ENCODE assay signal across 11 cellular contexts in the genomic region with DNA sequence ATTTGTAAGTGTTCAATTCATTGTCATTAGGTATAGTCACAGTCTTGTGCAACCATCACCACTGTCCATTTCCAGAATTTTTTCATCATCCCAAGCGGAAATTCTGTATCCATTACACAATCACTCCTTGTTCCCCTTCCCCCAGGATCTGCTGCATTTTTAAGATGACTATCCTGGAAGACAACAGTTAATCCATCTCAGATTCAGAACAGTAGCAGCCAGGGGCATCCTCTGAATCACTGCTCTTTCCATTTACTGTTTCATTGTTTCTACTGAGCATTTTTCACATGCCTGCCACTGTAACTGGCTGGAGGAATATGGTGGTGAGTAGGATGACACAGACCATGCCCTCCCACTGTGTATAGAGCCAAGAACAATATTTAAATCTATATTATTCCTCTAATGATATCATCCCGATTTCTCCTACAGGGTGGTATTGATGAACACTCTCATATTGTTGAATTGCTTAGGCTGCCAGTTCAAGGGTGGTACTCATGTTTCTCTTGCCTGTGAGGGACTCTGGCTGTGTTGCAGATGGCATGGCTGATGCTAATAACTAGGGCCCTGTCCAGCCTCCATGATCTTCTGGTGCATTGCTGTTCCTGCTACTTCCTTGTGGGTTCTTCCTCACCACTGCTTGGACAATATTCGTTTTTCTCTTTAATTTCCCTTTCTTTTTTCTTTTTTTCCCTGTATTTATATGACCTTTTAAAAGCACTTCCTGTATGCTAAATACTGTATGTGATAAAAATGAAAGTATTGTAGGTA. TPM values are rescaled to one million over a fixed set of nuclear protein-coding genes. Genes with fewer than 3 reads are reported as not detected.
DNase-seq lines count a peak whose midpoint lies in the region; ATAC-seq, FAIRE-seq and TF ChIP-seq lines count a peak whose summit lies in the region.
"Had no signal": no experiment of that assay in that cellular context is flagged by ENCODE, and none has a peak within 500 bp of the region (broad histone marks: within the 10 kb centered on the region; RNA-seq: fewer than 3 reads in every experiment).

No MANE protein-coding gene starts in this region.

- H3K4me2 ChIP-seq in trophoblast cell (ENCODE audit: low read length): peak overlapping the region; percentile 6

- H3K4me1 ChIP-seq in trophoblast cell (ENCODE audit: control insufficient read depth in 1 of 2, insufficient read depth in 2 of 2, low read length in 2 of 2): peaks cover 11 to 24% of the 10 kb centered on the region in 2 experiments

- peak overlapping the region; percentile 98 for H3K27ac ChIP-seq in trophoblast cell (ENCODE audit: low read depth, low read length)
- H3K27ac ChIP-seq: suprapubic skin had no signal

- no peaks in the 10 kb centered on the region for H3K27me3 ChIP-seq in trophoblast cell (ENCODE audit: insufficient read depth, low read length)
- H3K27me3 ChIP-seq: pancreas, suprapubic skin had no signal

- peak overlapping the region; percentile 93 for H3K14ac ChIP-seq in trophoblast cell (ENCODE audit: low read length)

- H2BK12ac ChIP-seq in trophoblast cell (ENCODE audit: low read length): peak overlapping the region; percentile 98

- peak overlapping the region; percentile 99 for H3K18ac ChIP-seq in trophoblast cell (ENCODE audit: low read length)

- WGBS in trophoblast cell (ENCODE audit: extremely low coverage, insufficient coverage, insufficient read length): no CpG with 5 or more reads among the region's 3 CpGs

- peak overlapping the region; percentile 94 for H4K8ac ChIP-seq in trophoblast cell (ENCODE audit: low read depth, low read length)

- H2AK5ac ChIP-seq in trophoblast cell (ENCODE audit: low read length): peak overlapping the region; percentile 100

- DNase-seq in GOT3 (lab: John Stamatoyannopoulos, UW) (peak; percentile 28), RCC 7860 (ENCODE audit: low spot score) (peak; percentile 94), epithelial cell of esophagus (ENCODE audit: low read depth) (peak; percentile 95), trophoblast cell (peak; percentile 82 to 89), NCI-H2171 (lab: John Stamatoyannopoulos, UW) (no peak), NCI-H345 treated with DMSO at 0.1 percent for 48 hours (lab: John Stamatoyannopoulos, UW; ENCODE audit: unreplicated experiment) (no peak)
- DNase-seq: activated naive CD4-positive, alpha-beta T cell treated with anti-CD3 and anti-CD28 coated beads, Interleukin-2, amount 50 U/mL, for 16 hours; NCI-H2171 treated with DMSO at 0.1 percent for 48 hours; pancreas had no signal

- H2BK5ac ChIP-seq in trophoblast cell (ENCODE audit: low read depth, low read length, poor library complexity): peak overlapping the region; percentile 98

- H2BK120ac ChIP-seq in trophoblast cell (ENCODE audit: insufficient read depth, low read length, poor library complexity): peak overlapping the region; percentile 98

- no peak for ATAC-seq in GM19351 (IDR thresholded peaks at IDR 0.05; ENCODE audit: unreplicated experiment)

- peaks cover 9% of the 10 kb centered on the region for H3K79me1 ChIP-seq in trophoblast cell (ENCODE audit: low read length)

- peak overlapping the region; percentile 98 for H4K91ac ChIP-seq in trophoblast cell (ENCODE audit: low read depth, low read length)

- H2AFZ ChIP-seq in trophoblast cell (ENCODE audit: insufficient read depth, low read length, poor library complexity): peak overlapping the region; percentile 86

- H3K4ac ChIP-seq in trophoblast cell (ENCODE audit: low read depth, low read length): peak overlapping the region; percentile 95

- no peaks in the 10 kb centered on the region for H3K36me3 ChIP-seq in trophoblast cell (ENCODE audit: control insufficient read depth in 1 of 2, insufficient read depth in 2 of 2, low read length in 2 of 2)
- H3K36me3 ChIP-seq: pancreas, suprapubic skin had no signal

- no peak for TF ChIP-seq CTCF in epithelial cell of esophagus (IDR thresholded peaks at IDR 0.05; ENCODE audit: insufficient read depth, low read depth, low read length, missing control alignments)

- peak overlapping the region; percentile 29 for H3K23ac ChIP-seq in trophoblast cell (ENCODE audit: low read length)

- H3K79me2 ChIP-seq in trophoblast cell (ENCODE audit: control insufficient read depth, insufficient read depth, low read length, poor library complexity): peaks cover 4% of the 10 kb centered on the region

- no peak overlapping the region for H3K4me3 ChIP-seq in epithelial cell of esophagus (ENCODE audit: low read length)
- H3K4me3 ChIP-seq in trophoblast cell (ENCODE audit: low read depth, low read length): no peak overlapping the region
- H3K4me3 ChIP-seq: pancreas, suprapubic skin had no signal

- H4K12ac ChIP-seq in trophoblast cell (ENCODE audit: low read depth, low read length): peak overlapping the region; percentile 59

- no peaks in the 10 kb centered on the region for H3K9me3 ChIP-seq in trophoblast cell (ENCODE audit: insufficient read depth, low read depth, low read length)
- H3K9me3 ChIP-seq: pancreas, suprapubic skin had no signal

- no peak overlapping the region for H3K9ac ChIP-seq in trophoblast cell (ENCODE audit: low read length)

- peak; percentile 86 for FAIRE-seq in RCC 7860 (lab: Jason Lieb, UNC)
- FAIRE-seq: pancreas had no signal

RNA-seq across cellular contexts. Expression of gene WDFY2, which starts 59.0 kb away (rescaled TPM):
- 14.4 and 15.0 TPM in 2 replicates for polyA plus RNA-seq in trophoblast cell (2013)

Comparison
In these comparisons a context has a peak if more than half of its experiments do, and no peak if none do; other contexts are left out.
1. DNase-seq: peak in GOT3 (single experiment), RCC 7860 (single experiment), epithelial cell of esophagus (single experiment) and trophoblast cell (2 of 2); none in NCI-H2171 (single experiment) and NCI-H345 treated with DMSO at 0.1 percent for 48 hours (single experiment).